Comparison of ENCODE assay signal across 35 cellular contexts in genomic region chr7:103143865-103144264, GRCh38.
"Had no signal": no experiment of that assay in that cellular context is flagged by ENCODE, and none has a peak within 500 bp of the region (broad histone marks: within the 10 kb centered on the region; RNA-seq: fewer than 3 reads in every experiment).

No MANE protein-coding gene starts in this region.

- DNase-seq: activated B cell treated with CpG ODN at 0.5 μM for 24 hours; activated CD4-positive, alpha-beta memory T cell treated with anti-CD3 and anti-CD28 coated beads, Interleukin-2, amount 10 ng/mL, durations not matched to agents 7 days and 5 days; activated CD4-positive, alpha-beta T cell treated with anti-CD3 and anti-CD28 coated beads for 48 hours; activated CD4-positive, CD25-positive, alpha-beta regulatory T cell treated with anti-CD3 and anti-CD28 coated beads, Interleukin-2, amount 50 U/mL, for 72 hours; activated CD8-positive, alpha-beta memory T cell treated with anti-CD3 and anti-CD28 coated beads for 24 hours; activated CD8-positive, alpha-beta memory T cell treated with anti-CD3 and anti-CD28 coated beads, Interleukin-2, amount 10 ng/mL, durations not matched to agents 7 days and 5 days; activated CD8-positive, alpha-beta memory T cell treated with anti-CD3 and anti-CD28 coated beads, Interleukin-2, amount 50 U/mL, for 48 hours; activated effector memory CD4-positive, alpha-beta T cell treated with Interleukin-2 at 50 U/mL for 16 hours; activated naive CD4-positive, alpha-beta T cell; activated naive CD4-positive, alpha-beta T cell treated with anti-CD3 and anti-CD28 coated beads, Interleukin-2, amount 50 U/mL, for 16 hours; activated naive CD8-positive, alpha-beta T cell treated with anti-CD3 and anti-CD28 coated beads for 36 hours; activated T-cell treated with anti-CD3 and anti-CD28 coated beads, Interleukin-2, amount 50 U/mL, for 48 hours; amniotic stem cell; aorta; brain microvascular endothelial cell; central memory CD4-positive, alpha-beta T cell; Kasumi-1; KG1; NCI-H1092 treated with DMSO at 0.1 percent for 48 hours; NCI-H1417; NCI-H146; NCI-H187; NCI-H2029 treated with DMSO at 0.1 percent for 48 hours; NCI-H2107; NCI-H2171; NCI-H510A; NCI-H526; NCI-H774; SIG-M5; SW 1271; T-helper 1 cell; T-helper 2 cell; T-helper 9 cell had no signal

- H3K36me3 ChIP-seq: brain microvascular endothelial cell had no signal

- H3K27me3 ChIP-seq: brain microvascular endothelial cell had no signal

- ATAC-seq: activated CD8-positive, alpha-beta memory T cell treated with anti-CD3 and anti-CD28 coated beads, Interleukin-2, amount 10 ng/mL, durations not matched to agents 7 days and 5 days; Right ventricle myocardium inferior had no signal

- H3K27ac ChIP-seq: brain microvascular endothelial cell, RWPE1 had no signal
